Comparison of ENCODE assay signal across 9 cellular contexts in genomic region chrX:128310912-128311311, GRCh38.
"Had no signal": no experiment of that assay in that cellular context is flagged by ENCODE, and none has a peak within 500 bp of the region (broad histone marks: within the 10 kb centered on the region; RNA-seq: fewer than 3 reads in every experiment).

No MANE protein-coding gene starts in this region.

- H3K27ac ChIP-seq: GM23248 had no signal

- H3K4me3 Mint-ChIP-seq: GM23338, H9, HFFc6 had no signal

- ATAC-seq: GM23338, HCT116 had no signal

- H3K27ac Mint-ChIP-seq: GM23338, H9, HFFc6 had no signal

- H3K9me3 ChIP-seq: HAP-1 had no signal

- DNase-seq: GM23248, GOT3, H7, H9, HCEC 1CT, HFFc6 had no signal

- H3K4me1 Mint-ChIP-seq: GM23338, H9 had no signal

- H3K9me3 Mint-ChIP-seq: HFFc6 had no signal

- H3K36me3 ChIP-seq: HAP-1 had no signal

- H3K4me1 ChIP-seq: HAP-1 had no signal

- H3K4me3 ChIP-seq: GM23248, GM23338, HAP-1 had no signal
